Comparison of ENCODE assay signal across 1 cellular context in the genomic region with DNA sequence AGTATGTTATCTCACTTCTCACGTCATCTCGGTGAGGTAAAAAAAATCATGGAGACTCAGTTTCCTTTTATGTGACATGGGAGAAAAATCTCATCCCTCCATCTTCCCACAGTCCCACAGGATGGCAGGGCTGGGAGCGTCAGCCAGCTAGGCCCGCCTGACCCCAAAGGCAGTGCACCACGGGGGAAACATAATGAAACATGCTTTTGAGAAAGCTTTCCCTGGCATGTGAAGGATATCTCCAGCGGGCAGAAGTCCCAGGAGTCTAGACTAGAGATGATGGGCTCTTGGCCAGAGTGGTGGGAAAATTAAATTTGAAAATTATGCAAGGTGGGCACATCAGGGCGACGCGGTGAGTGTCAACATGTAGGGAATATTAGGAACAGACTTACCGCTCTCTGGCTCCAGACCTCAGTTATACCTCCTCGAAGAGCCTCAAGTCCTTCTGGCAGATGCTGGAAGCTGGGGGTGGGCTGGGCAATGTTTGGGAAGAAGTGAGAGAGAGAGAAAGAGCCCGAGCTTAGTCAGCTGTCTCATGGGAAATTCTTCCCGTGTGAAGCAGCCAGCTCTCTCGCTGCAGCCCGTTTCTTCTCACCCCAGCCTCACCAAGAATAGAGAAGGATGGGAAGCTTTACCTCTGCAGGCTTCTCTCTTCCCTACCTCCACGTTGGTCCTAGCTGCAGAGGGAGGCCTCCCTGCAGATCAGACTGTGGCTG.
TF ChIP-seq lines count a peak whose summit lies in the region.

No MANE protein-coding gene starts in this region.

TF ChIP-seq in IMR-90, 13 proteins besides CTCF, POLR2A, EP300 and RAD21:
- TF ChIP-seq RCOR1 (IDR thresholded peaks at IDR 0.05; ENCODE audit: insufficient replicate concordance, low read length) (no peak), MAFK (IDR thresholded peaks at IDR 0.05; ENCODE audit: low read depth, low read length) (no peak), RFX5 (IDR thresholded peaks at IDR 0.05; ENCODE audit: low read depth, low read length) (no peak), MAZ (IDR thresholded peaks at IDR 0.05; ENCODE audit: borderline replicate concordance, low read depth, low read length) (no peak), MXI1 (IDR thresholded peaks at IDR 0.05; ENCODE audit: borderline replicate concordance, low read depth, low read length) (no peak), SMC3 (IDR thresholded peaks at IDR 0.05; ENCODE audit: low read depth, low read length) (no peak), CEBPB (IDR thresholded peaks at IDR 0.05; ENCODE audit: low read depth, low read length) (no peak), BHLHE40 (IDR thresholded peaks at IDR 0.05; ENCODE audit: low read depth, low read length) (no peak), FOS (IDR thresholded peaks at IDR 0.05; ENCODE audit: low read depth, low read length) (no peak), CHD1 (IDR thresholded peaks at IDR 0.05; ENCODE audit: low read depth, low read length) (no peak), NFE2L2 (IDR thresholded peaks at IDR 0.05; ENCODE audit: low read depth, low read length) (no peak)
- TF ChIP-seq, protein P1, sequence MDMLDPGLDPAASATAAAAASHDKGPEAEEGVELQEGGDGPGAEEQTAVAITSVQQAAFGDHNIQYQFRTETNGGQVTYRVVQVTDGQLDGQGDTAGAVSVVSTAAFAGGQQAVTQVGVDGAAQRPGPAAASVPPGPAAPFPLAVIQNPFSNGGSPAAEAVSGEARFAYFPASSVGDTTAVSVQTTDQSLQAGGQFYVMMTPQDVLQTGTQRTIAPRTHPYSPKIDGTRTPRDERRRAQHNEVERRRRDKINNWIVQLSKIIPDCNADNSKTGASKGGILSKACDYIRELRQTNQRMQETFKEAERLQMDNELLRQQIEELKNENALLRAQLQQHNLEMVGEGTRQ (IDR thresholded peaks at IDR 0.05; ENCODE audit: low read depth, low read length), result no peak
- TF ChIP-seq, protein P2, sequence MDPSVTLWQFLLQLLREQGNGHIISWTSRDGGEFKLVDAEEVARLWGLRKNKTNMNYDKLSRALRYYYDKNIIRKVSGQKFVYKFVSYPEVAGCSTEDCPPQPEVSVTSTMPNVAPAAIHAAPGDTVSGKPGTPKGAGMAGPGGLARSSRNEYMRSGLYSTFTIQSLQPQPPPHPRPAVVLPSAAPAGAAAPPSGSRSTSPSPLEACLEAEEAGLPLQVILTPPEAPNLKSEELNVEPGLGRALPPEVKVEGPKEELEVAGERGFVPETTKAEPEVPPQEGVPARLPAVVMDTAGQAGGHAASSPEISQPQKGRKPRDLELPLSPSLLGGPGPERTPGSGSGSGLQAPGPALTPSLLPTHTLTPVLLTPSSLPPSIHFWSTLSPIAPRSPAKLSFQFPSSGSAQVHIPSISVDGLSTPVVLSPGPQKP (IDR thresholded peaks at IDR 0.05; ENCODE audit: borderline replicate concordance, low read depth, low read length), result no peak
TF ChIP-seq in IMR-90: peak in this region for 0.
